22 cellular contexts compared by ENCODE assay signal in genomic region chr2:120988051-120988707, GRCh38.
"Had no signal": no experiment of that assay in that cellular context is flagged by ENCODE, and none has a peak within 500 bp of the region (broad histone marks: within the 10 kb centered on the region; RNA-seq: fewer than 3 reads in every experiment).

No MANE protein-coding gene starts in this region.

- H3K4me3 Mint-ChIP-seq: activated CD4-positive, alpha-beta memory T cell treated with anti-CD3 and anti-CD28 coated beads, Interleukin-2, amount 10 ng/mL, durations not matched to agents 7 days and 5 days; activated CD4-positive, alpha-beta T cell treated with anti-CD3 and anti-CD28 coated beads, Interleukin-2, amount 10 ng/mL, durations not matched to agents 24 days and 14 days; activated naive CD8-positive, alpha-beta T cell treated with anti-CD3 and anti-CD28 coated beads, Interleukin-2, amount 50 U/mL, for 24 hours; dendritic cell treated with granulocyte-macrophage colony-stimulating factor and Interleukin-4, amounts not matched to agents 40 ng/mL and 50 ng/mL, for 4 days; immature natural killer cell; natural killer cell; stimulated activated naive B cell treated with anti-CD40 and anti-IgM and Interleukin-4, amounts not matched to agents 10 μg/mL and 1 μg/mL and 100 μg/mL, for 72 hours had no signal

- ATAC-seq: activated naive CD8-positive, alpha-beta T cell treated with anti-CD3 and anti-CD28 coated beads, Interleukin-2, amount 50 U/mL, for 24 hours; foreskin keratinocyte; left lung; natural killer cell; sciatic nerve; SK-N-SH treated with all-trans-retinoic acid at 6 μM for 48 hours; stimulated activated naive B cell treated with anti-CD40 and anti-IgM and Interleukin-4, amounts not matched to agents 10 μg/mL and 1 μg/mL and 100 μg/mL, for 72 hours had no signal

- H3K9me3 ChIP-seq: thoracic aorta, upper lobe of left lung had no signal

- H3K36me3 Mint-ChIP-seq: immature natural killer cell; natural killer cell; stimulated activated naive B cell treated with anti-CD40 and anti-IgM and Interleukin-4, amounts not matched to agents 10 μg/mL and 1 μg/mL and 100 μg/mL, for 72 hours had no signal

- H3K9me3 Mint-ChIP-seq: activated CD4-positive, alpha-beta T cell treated with anti-CD3 and anti-CD28 coated beads, Interleukin-2, amount 10 ng/mL, durations not matched to agents 24 days and 14 days; activated naive CD8-positive, alpha-beta T cell treated with anti-CD3 and anti-CD28 coated beads, Interleukin-2, amount 50 U/mL, for 24 hours; dendritic cell treated with granulocyte-macrophage colony-stimulating factor and Interleukin-4, amounts not matched to agents 40 ng/mL and 50 ng/mL, for 4 days; natural killer cell; stimulated activated naive B cell treated with anti-CD40 and anti-IgM and Interleukin-4, amounts not matched to agents 10 μg/mL and 1 μg/mL and 100 μg/mL, for 72 hours had no signal

- H3K4me1 ChIP-seq: foreskin keratinocyte, left lung, upper lobe of left lung had no signal

- H3K4me3 ChIP-seq: left lung, thoracic aorta, upper lobe of left lung had no signal

- H3K27me3 Mint-ChIP-seq: activated CD4-positive, alpha-beta memory T cell treated with anti-CD3 and anti-CD28 coated beads, Interleukin-2, amount 10 ng/mL, durations not matched to agents 7 days and 5 days; activated CD4-positive, alpha-beta T cell treated with anti-CD3 and anti-CD28 coated beads, Interleukin-2, amount 10 ng/mL, durations not matched to agents 24 days and 14 days; activated naive CD8-positive, alpha-beta T cell treated with anti-CD3 and anti-CD28 coated beads, Interleukin-2, amount 50 U/mL, for 24 hours; dendritic cell treated with granulocyte-macrophage colony-stimulating factor and Interleukin-4, amounts not matched to agents 40 ng/mL and 50 ng/mL, for 4 days; stimulated activated naive B cell treated with anti-CD40 and anti-IgM and Interleukin-4, amounts not matched to agents 10 μg/mL and 1 μg/mL and 100 μg/mL, for 72 hours had no signal

- H3K27me3 ChIP-seq: foreskin keratinocyte, upper lobe of left lung had no signal

- H3K4me1 Mint-ChIP-seq: activated CD4-positive, alpha-beta memory T cell treated with anti-CD3 and anti-CD28 coated beads, Interleukin-2, amount 10 ng/mL, durations not matched to agents 7 days and 5 days; activated CD4-positive, alpha-beta T cell treated with anti-CD3 and anti-CD28 coated beads, Interleukin-2, amount 10 ng/mL, durations not matched to agents 24 days and 14 days; activated naive CD8-positive, alpha-beta T cell treated with anti-CD3 and anti-CD28 coated beads, Interleukin-2, amount 50 U/mL, for 24 hours; immature natural killer cell; natural killer cell; stimulated activated naive B cell treated with anti-CD40 and anti-IgM and Interleukin-4, amounts not matched to agents 10 μg/mL and 1 μg/mL and 100 μg/mL, for 72 hours had no signal

- DNase-seq: activated CD4-positive, alpha-beta T cell treated with anti-CD3 and anti-CD28 coated beads, Interleukin-2, amount 10 ng/mL, durations not matched to agents 24 days and 14 days; activated naive CD4-positive, alpha-beta T cell treated with anti-CD3 and anti-CD28 coated beads, Interleukin-2, amount 50 U/mL, for 16 hours; activated naive CD8-positive, alpha-beta T cell treated with anti-CD3 and anti-CD28 coated beads, Interleukin-2, amount 50 U/mL, for 24 hours; activated T-cell treated with anti-CD3 and anti-CD28 coated beads, Interleukin-2, amount 50 U/mL, for 48 hours; effector CD4-positive, alpha-beta T cell; erythroblast; foreskin keratinocyte; immature natural killer cell; kidney glomerular epithelial cell; mammary epithelial cell; midbrain; natural killer cell; small intestine; stimulated activated CD4-positive, alpha-beta T cell treated with anti-CD3 and anti-CD28 coated beads, Interleukin-15, amount 100 ng/mL, for 24 hours; stimulated activated naive B cell treated with anti-CD40 and anti-IgM and Interleukin-4, amounts not matched to agents 10 μg/mL and 1 μg/mL and 100 μg/mL, for 72 hours had no signal

- H3K36me3 ChIP-seq: left lung had no signal

- H3K27ac ChIP-seq: foreskin keratinocyte, left lung, thoracic aorta, upper lobe of left lung had no signal

- H3K27ac Mint-ChIP-seq: activated CD4-positive, alpha-beta memory T cell treated with anti-CD3 and anti-CD28 coated beads, Interleukin-2, amount 10 ng/mL, durations not matched to agents 7 days and 5 days; activated CD4-positive, alpha-beta T cell treated with anti-CD3 and anti-CD28 coated beads, Interleukin-2, amount 10 ng/mL, durations not matched to agents 24 days and 14 days; activated naive CD8-positive, alpha-beta T cell treated with anti-CD3 and anti-CD28 coated beads, Interleukin-2, amount 50 U/mL, for 24 hours; dendritic cell treated with granulocyte-macrophage colony-stimulating factor and Interleukin-4, amounts not matched to agents 40 ng/mL and 50 ng/mL, for 4 days; immature natural killer cell; natural killer cell; stimulated activated naive B cell treated with anti-CD40 and anti-IgM and Interleukin-4, amounts not matched to agents 10 μg/mL and 1 μg/mL and 100 μg/mL, for 72 hours had no signal
